Comparison of ENCODE assay signal across 33 cellular contexts in genomic region chr10:89357955-89358354, GRCh38. TPM values are rescaled to one million over a fixed set of nuclear protein-coding genes. Genes with fewer than 3 reads are reported as not detected.
"Had no signal": no experiment of that assay in that cellular context is flagged by ENCODE, and none has a peak within 500 bp of the region (broad histone marks: within the 10 kb centered on the region; RNA-seq: fewer than 3 reads in every experiment).

No MANE protein-coding gene starts in this region.

- H3K36me3 ChIP-seq: esophagus squamous epithelium, heart right ventricle, left ventricle myocardium inferior, lower lobe of right lung, ovary, sigmoid colon, stomach, thyroid gland, vagina had no signal

- H3K27ac ChIP-seq: esophagus squamous epithelium, heart right ventricle, left ventricle myocardium inferior, lower lobe of right lung, ovary, psoas muscle, sigmoid colon, stomach, vagina had no signal

- H3K9me3 ChIP-seq: esophagus squamous epithelium, left ventricle myocardium inferior, lower lobe of right lung, ovary, psoas muscle, sigmoid colon, stomach, thyroid gland, vagina had no signal

- H3K4me3 ChIP-seq: esophagus squamous epithelium, heart right ventricle, left ventricle myocardium inferior, lower lobe of right lung, ovary, psoas muscle, sigmoid colon, stomach, thyroid gland, vagina had no signal

- DNase-seq: dermis blood vessel endothelial cell; effector memory CD8-positive, alpha-beta T cell; erythroblast; esophagus squamous epithelium; foreskin melanocyte; glutamatergic neuron; heart right ventricle; hypothalamus; immature natural killer cell; islet precursor cell; kidney glomerular epithelial cell; left colon; left ventricle myocardium inferior; lower lobe of right lung; natural killer cell; occipital lobe; ovary; posterior cingulate gyrus; psoas muscle; right cardiac atrium; sigmoid colon; stimulated activated CD4-positive, alpha-beta T cell treated with anti-CD3 and anti-CD28 coated beads, Interleukin-2, amount 100 ng/mL, for 24 hours; stimulated activated CD4-positive, alpha-beta T cell treated with anti-CD3 and anti-CD28 coated beads, Interleukin-4, amount 100 ng/mL, for 24 hours; stimulated activated naive CD4-positive, alpha-beta T cell treated with Interleukin-2 at 50 U/mL for 16 hours; stomach; thyroid gland; trophoblast cell had no signal

- ATAC-seq: effector memory CD8-positive, alpha-beta T cell; heart right ventricle; left colon; lower lobe of right lung; natural killer cell; psoas muscle; right cardiac atrium; stimulated activated effector memory CD8-positive, alpha-beta T cell treated with anti-CD3 and anti-CD28 coated beads, Interleukin-12 subunit alpha, Interleukin-12 subunit beta, amount 100 ng/mL, for 72 hours had no signal

- H3K4me1 ChIP-seq: lower lobe of right lung, sigmoid colon, vagina had no signal

- H3K27me3 ChIP-seq: esophagus squamous epithelium, heart right ventricle, ovary, sigmoid colon, stomach, thyroid gland, vagina had no signal

RNA-seq across cellular contexts. Expression of gene IFIT1B, which starts 19.9 kb away (rescaled TPM):
- total RNA-seq: dermis blood vessel endothelial cell, esophagus squamous epithelium, left colon, left ventricle myocardium inferior, lower lobe of right lung, natural killer cell, renal cortical epithelial cell, right cardiac atrium, sigmoid colon, subcutaneous adipose tissue, thyroid gland, ureter, vagina had no signal
- polyA plus RNA-seq: heart right ventricle, neural cell, ovary, psoas muscle, right cardiac atrium, sigmoid colon, stomach had no signal

RNA-seq across cellular contexts. Expression of gene IFIT1, which starts 34.5 kb away (rescaled TPM):
- polyA plus RNA-seq: neural cell had no signal
